Comparison of ENCODE assay signal across 27 cellular contexts in genomic region chr4:106246441-106246840, GRCh38.
"Had no signal": no experiment of that assay in that cellular context is flagged by ENCODE, and none has a peak within 500 bp of the region (broad histone marks: within the 10 kb centered on the region; RNA-seq: fewer than 3 reads in every experiment).

No MANE protein-coding gene starts in this region.

- H3K9me3 ChIP-seq: colonic mucosa, prostate gland, sigmoid colon, stomach, testis, tibial artery, upper lobe of left lung, uterus had no signal

- H3K4me1 ChIP-seq: colonic mucosa, heart right ventricle, neural progenitor cell, prostate gland, sigmoid colon, stomach, testis, tibial artery, upper lobe of left lung, uterus had no signal

- H3K27ac ChIP-seq: colonic mucosa, heart right ventricle, neural progenitor cell, prostate gland, sigmoid colon, stomach, testis, tibial artery, upper lobe of left lung, uterus had no signal

- H3K4me3 ChIP-seq: colonic mucosa, heart right ventricle, lung, neural progenitor cell, prostate gland, sigmoid colon, stomach, testis, tibial artery, upper lobe of left lung, uterus had no signal

- DNase-seq: colonic mucosa; effector CD8-positive, alpha-beta T cell; endodermal cell; erythroblast; foreskin fibroblast; glutamatergic neuron; heart right ventricle; hippocampal formation; immature natural killer cell; islet precursor cell; left ventricle myocardium superior; mesenchymal stem cell; naive thymus-derived CD4-positive, alpha-beta T cell; right cardiac atrium; sigmoid colon; stimulated activated CD4-positive, alpha-beta T cell treated with anti-CD3 and anti-CD28 coated beads, Interleukin-2, amount 100 ng/mL, for 24 hours; stimulated activated CD4-positive, alpha-beta T cell treated with anti-CD3 and anti-CD28 coated beads, Interleukin-4, amount 100 ng/mL, for 24 hours; stimulated activated naive CD4-positive, alpha-beta T cell treated with Interleukin-2 at 50 U/mL for 16 hours; stomach; testis; tibial artery; upper lobe of left lung; uterus had no signal

- H3K36me3 ChIP-seq: colonic mucosa, prostate gland, uterus had no signal

- ATAC-seq: heart right ventricle; left ventricle myocardium superior; naive thymus-derived CD4-positive, alpha-beta T cell; right cardiac atrium; stimulated activated effector memory CD8-positive, alpha-beta T cell treated with anti-CD3 and anti-CD28 coated beads, Interleukin-12 subunit alpha, Interleukin-12 subunit beta, amount 100 ng/mL, for 72 hours had no signal

- H3K27me3 ChIP-seq: colonic mucosa, heart right ventricle, neural progenitor cell, sigmoid colon, stomach, testis, tibial artery, upper lobe of left lung, uterus had no signal
